In genomic region chr7:29839302-29839701, GRCh38 we compare ENCODE assay signal across 15 cellular contexts. TPM values are rescaled to one million over a fixed set of nuclear protein-coding genes. Genes with fewer than 3 reads are reported as not detected.
DNase-seq lines count a peak whose midpoint lies in the region; ATAC-seq, FAIRE-seq and TF ChIP-seq lines count a peak whose summit lies in the region.
"Had no signal": no experiment of that assay in that cellular context is flagged by ENCODE, and none has a peak within 500 bp of the region (broad histone marks: within the 10 kb centered on the region; RNA-seq: fewer than 3 reads in every experiment).

No MANE protein-coding gene starts in this region.

- H3K36me3 ChIP-seq in body of pancreas (replicated peaks in 1 of 2; ENCODE audit: insufficient read depth in 1 of 2, low read depth in 2 of 2) (no peaks in the 10 kb centered on the region), HAP-1 (replicated peaks) (no peaks in the 10 kb centered on the region)
- H3K36me3 ChIP-seq: BLaER1 treated with 17β-estradiol and CSF1 and Interleukin-3, amounts not matched to agents 10 nM and 100 nM; cardiac muscle cell had no signal

- no peak for TF ChIP-seq CTCF in body of pancreas (IDR thresholded peaks at IDR 0.05)

- no peaks in the 10 kb centered on the region for H3K4me1 ChIP-seq in body of pancreas
- peaks cover 16% of the 10 kb centered on the region for H3K4me1 ChIP-seq in HAP-1
- H3K4me1 ChIP-seq: BLaER1 treated with 17β-estradiol and CSF1 and Interleukin-3, amounts not matched to agents 10 nM and 100 nM had no signal

- TF ChIP-seq POLR2A in body of pancreas (IDR thresholded peaks at IDR 0.05) = no peak

- in situ Hi-C loops in ACHN (cut with HindIII; ENCODE audit: low pct_ligation_motif_present, low pct_unique_long_range_greater_than_20kb, low sequenced_read_pairs) (no loop called here), HAP-1 (cut with MboI; ENCODE audit: low sequenced_read_pairs) (no loop called here)

- H3K9me3 ChIP-seq in body of pancreas (no peaks in the 10 kb centered on the region), HAP-1 (no peaks in the 10 kb centered on the region)
- H3K9me3 ChIP-seq: BLaER1 treated with 17β-estradiol and CSF1 and Interleukin-3, amounts not matched to agents 10 nM and 100 nM had no signal

- no peak overlapping the region for H3K27ac ChIP-seq in body of pancreas
- H3K27ac ChIP-seq: BLaER1 treated with 17β-estradiol and CSF1 and Interleukin-3, amounts not matched to agents 10 nM and 100 nM; cardiac muscle cell had no signal

- DNase-seq in ACHN (peak; percentile 70), HT-29 (ENCODE audit: low spot score) (peak; percentile 25), body of pancreas (peak; percentile 18 to 40 (median 36)), kidney tubule cell (ENCODE audit: low spot score) (peak; percentile 34), HAP-1 (ENCODE audit: low spot score in 2 of 2) (no peak), frontal cortex (ENCODE audit: low spot score in 2 of 2) (no peak), NCI-H1417 treated with DMSO at 0.1 percent for 48 hours (lab: John Stamatoyannopoulos, UW) (no peak)
- DNase-seq: head of caudate nucleus; NCI-H774; stimulated activated CD4-positive, alpha-beta T cell treated with anti-CD3 and anti-CD28 coated beads, Interleukin-15, amount 100 ng/mL, for 24 hours had no signal

- H3K4me3 ChIP-seq in body of pancreas (no peak overlapping the region), HAP-1 (no peak overlapping the region)
- H3K4me3 ChIP-seq: BLaER1 treated with 17β-estradiol and CSF1 and Interleukin-3, amounts not matched to agents 10 nM and 100 nM; cardiac muscle cell had no signal

- H3K27me3 ChIP-seq in body of pancreas (no peaks in the 10 kb centered on the region), HAP-1 (ENCODE audit: low read depth) (no peaks in the 10 kb centered on the region)
- H3K27me3 ChIP-seq: BLaER1 treated with 17β-estradiol and CSF1 and Interleukin-3, amounts not matched to agents 10 nM and 100 nM had no signal

- no peak for FAIRE-seq in frontal cortex (lab: Jason Lieb, UNC)

- ATAC-seq in body of pancreas (peak; percentile 64), HG02763 (IDR thresholded peaks at IDR 0.05; ENCODE audit: unreplicated experiment) (no peak)
- ATAC-seq: stimulated activated memory B cell treated with anti-CD40 and anti-IgM and Interleukin-4, amounts not matched to agents 10 μg/mL and 1 μg/mL and 100 μg/mL, for 72 hours had no signal

- 57 to 72% methylated on average over 7 of the region's 7 CpGs for WGBS in body of pancreas, 2 donors

- intact Hi-C loops in body of pancreas (cut with DNase I) = no loop called here

RNA-seq across cellular contexts. Expression of gene WIPF3, which starts 33.0 kb away (rescaled TPM):
- 0.10 and 0.26 TPM in 2 replicates for total RNA-seq in HT-29 (2014; rRNA removed; shearing (Covaris generic))
- total RNA-seq in body of pancreas (1 to 10 TPM in 1 of 2 donors, under 1 TPM in 1; 0.33 to 1.0 TPM), frontal cortex (4.1 TPM)
- total RNA-seq: T-helper 2 cell treated with Interferon-gamma antibody and Interleukin-4, amounts not matched to agents 100 ng/mL and 5 ng/mL, for 36 hours had no signal

Comparison
In these comparisons a context has a peak if more than half of its experiments do, and no peak if none do; other contexts are left out.
1. DNase-seq: peak in ACHN (single experiment), HT-29 (single experiment), body of pancreas (4 of 4) and kidney tubule cell (single experiment); none in HAP-1 (0 of 2), frontal cortex (0 of 2) and NCI-H1417 treated with DMSO at 0.1 percent for 48 hours (single experiment).